Comparison of ENCODE assay signal across 8 cellular contexts in genomic region chr18:13375302-13376255, GRCh38.
A peak's percentile ranks its signal among the peaks of the same experiment; 100 is the strongest.
DNase-seq lines count a peak whose midpoint lies in the region; ATAC-seq lines count a peak whose summit lies in the region.

No MANE protein-coding gene starts in this region.

- ATAC-seq in GM18858 (IDR thresholded peaks at IDR 0.05; ENCODE audit: unreplicated experiment) (peak; percentile 93), HG02970 (IDR thresholded peaks at IDR 0.05; ENCODE audit: low FRiP score, unreplicated experiment) (peak; percentile 76), T-cell (replicated peaks in 1 of 4) (peak; percentile 67 to 74 (median 72))

- peaks cover 68 to 89% (median 86%) of the 10 kb centered on the region in 3 donors for H3K4me1 Mint-ChIP-seq in T-cell

- H3K27me3 Mint-ChIP-seq in T-cell = no peaks in the 10 kb centered on the region

- no peaks in the 10 kb centered on the region for H3K36me3 Mint-ChIP-seq in T-cell

- H3K4me3 Mint-ChIP-seq in T-cell = peak overlapping the region; percentile 59 to 73 (median 60)

- CTCF ChIA-PET in T-cell (lab: Charles Lee) = no interaction called here

- POLR2A ChIA-PET in T-cell (lab: Charles Lee) = interaction anchor here in 1 of 2 donors (0.6 kb wide), 1 partner anchor 192 kb away, joined by 3 read pairs; no protein-coding TSS in a partner anchor

- no peaks in the 10 kb centered on the region for H3K9me3 Mint-ChIP-seq in T-cell

- peak in 31 of 34 experiments; percentile 29 to 76 (median 56) for DNase-seq in T-cell
- peak; percentile 91 for DNase-seq in amniotic epithelial cell (ENCODE audit: low read depth)
- DNase-seq in iPS-NIHi7 (ENCODE audit: extremely low spot score) = peak; percentile 59
- DNase-seq in stimulated activated CD4-positive, alpha-beta T cell treated with anti-CD3 and anti-CD28 coated beads, Interleukin-2, amount 100 ng/mL, for 48 hours = peak; percentile 65 to 71
- no peak for DNase-seq in NCI-H187 (lab: John Stamatoyannopoulos, UW)
- DNase-seq in SKM-1 treated with dmso at 0.1 percent for 144 hours (lab: John Stamatoyannopoulos, UW; ENCODE audit: unreplicated experiment) = no peak

- H3K27ac Mint-ChIP-seq in T-cell = peak overlapping the region; percentile 92 to 98

Comparison
In these comparisons a context has a peak if more than half of its experiments do, and no peak if none do; other contexts are left out.
1. DNase-seq: peak in T-cell (31 of 34), amniotic epithelial cell (single experiment), iPS-NIHi7 (single experiment) and stimulated activated CD4-positive, alpha-beta T cell treated with anti-CD3 and anti-CD28 coated beads, Interleukin-2, amount 100 ng/mL, for 48 hours (2 of 2); none in NCI-H187 (0 of 2) and SKM-1 treated with dmso at 0.1 percent for 144 hours (single experiment).
2. Peak in every context shown above with its lines, with median percentiles within 50 percentile points of each other: ATAC-seq.